13 cellular contexts compared by ENCODE assay signal in genomic region chr20:18727032-18727508, GRCh38.
A peak's percentile ranks its signal among the peaks of the same experiment; 100 is the strongest.
DNase-seq lines count a peak whose midpoint lies in the region; ATAC-seq, FAIRE-seq and TF ChIP-seq lines count a peak whose summit lies in the region.
"Had no signal": no experiment of that assay in that cellular context is flagged by ENCODE, and none has a peak within 500 bp of the region (broad histone marks: within the 10 kb centered on the region; RNA-seq: fewer than 3 reads in every experiment).

No MANE protein-coding gene starts in this region.

- H3K4me1 Mint-ChIP-seq in H9: peaks cover 28 to 35% of the 10 kb centered on the region in 2 experiments
- H3K4me1 Mint-ChIP-seq in activated T-helper 17 cell treated with anti-CD3 and anti-CD28 coated beads, Interleukin-2, amount 50 U/mL, for 72 hours: peaks cover 13% of the 10 kb centered on the region

- H4K91ac ChIP-seq in H9 (ENCODE audit: insufficient read length, low read depth, low read length): no peak overlapping the region

- H3K27ac ChIP-seq in BLaER1 (no peak overlapping the region; the same call in 1 of the 2 replicates), H9 (ENCODE audit: insufficient read length, low read depth, low read length) (no peak overlapping the region), keratinocyte (ENCODE audit: control insufficient read depth, insufficient read depth, low read length) (no peak overlapping the region)

- H3K18ac ChIP-seq in H9 (ENCODE audit: insufficient read length, low read depth, low read length): no peak overlapping the region

- H3K36me3 ChIP-seq in BLaER1 (no peaks in the 10 kb centered on the region), keratinocyte (ENCODE audit: control insufficient read depth in 2 of 2, extremely low read depth in 1 of 2, insufficient read depth in 2 of 2, low read length in 2 of 2) (no peaks in the 10 kb centered on the region)

- no peak overlapping the region for H2BK5ac ChIP-seq in H9 (ENCODE audit: insufficient read length, low read length)

- dilution Hi-C loops in keratinocyte (cut with MboI; ENCODE audit: extremely low pct_ligation_motif_present, low sequenced_read_pairs): no loop called here

- DNase-seq in H9 (no peak), NCI-H510A treated with DMSO at 0.1 percent for 48 hours (lab: John Stamatoyannopoulos, UW) (peak; percentile 91), keratinocyte (ENCODE audit: low read depth, low spot score) (peak; percentile 19), GOT3 (lab: John Stamatoyannopoulos, UW) (no peak), T-helper 2 cell (no peak)
- DNase-seq: activated CD8-positive, alpha-beta memory T cell treated with anti-CD3 and anti-CD28 coated beads, Interleukin-2, amount 50 U/mL, for 48 hours; dermis blood vessel endothelial cell; SK-N-SH; stimulated activated CD4-positive, alpha-beta T cell treated with anti-CD3 and anti-CD28 coated beads, Interleukin-4, amount 100 ng/mL, for 24 hours; stimulated activated naive CD4-positive, alpha-beta T cell treated with Interleukin-2 at 50 U/mL for 16 hours had no signal

- ATAC-seq in activated T-helper 17 cell treated with anti-CD3 and anti-CD28 coated beads, Interleukin-2, amount 50 U/mL, for 72 hours (replicated peaks): no peak
- ATAC-seq in HG02642 (IDR thresholded peaks at IDR 0.05; ENCODE audit: poor library complexity, unreplicated experiment): no peak

- H3K4me2 ChIP-seq in BLaER1 (peak overlapping the region; percentile 93), H9 (ENCODE audit: insufficient read depth, insufficient read length, low read length) (no peak overlapping the region), keratinocyte (ENCODE audit: control insufficient read depth, extremely low read depth, insufficient read depth, low read depth, low read length) (no peak overlapping the region)
- H3K4me2 ChIP-seq: SK-N-SH had no signal

- H2BK20ac ChIP-seq in H9 (ENCODE audit: low read depth, low read length, poor library complexity, severe bottlenecking): no peak overlapping the region

- H3K23ac ChIP-seq in H9 (ENCODE audit: insufficient read length, low read depth, low read length): no peak overlapping the region

- peak overlapping the region; percentile 29; the same call in 1 of the 2 replicates for H3K14ac ChIP-seq in H9 (ENCODE audit: insufficient read depth, low read length)

- no peak overlapping the region for H3K4me3 ChIP-seq in BLaER1
- no peak overlapping the region for H3K4me3 ChIP-seq in keratinocyte (ENCODE audit: control insufficient read depth in 2 of 3, extremely low read depth in 1 of 3, insufficient read depth in 2 of 3, low read depth in 1 of 3, low read length in 3 of 3)

- TF ChIP-seq CTCF in H9 (conservative IDR thresholded peaks at IDR 0.05) (no peak), keratinocyte (optimal IDR thresholded peaks at IDR 0.05 in 1 of 3, IDR thresholded peaks at IDR 0.05 in 1 of 3, conservative IDR thresholded peaks at IDR 0.05 in 1 of 3; ENCODE audit: extremely low read depth in 1 of 3, insufficient read depth in 2 of 3, low read length in 3 of 3) (no peak)

- no peak overlapping the region for H2BK12ac ChIP-seq in H9 (ENCODE audit: insufficient read length, low read depth, low read length)

- no peak overlapping the region for H3K4me3 Mint-ChIP-seq in H9
- no peak overlapping the region for H3K4me3 Mint-ChIP-seq in activated T-helper 17 cell treated with anti-CD3 and anti-CD28 coated beads, Interleukin-2, amount 50 U/mL, for 72 hours

- H2BK120ac ChIP-seq in H9 (ENCODE audit: low read depth, low read length, poor library complexity, severe bottlenecking): no peak overlapping the region

- H2AFZ ChIP-seq in H9 (ENCODE audit: low read length) (no peak overlapping the region), keratinocyte (ENCODE audit: control insufficient read depth, low read length) (no peak overlapping the region)

- H3K4me1 ChIP-seq in BLaER1 (peaks cover 46% of the 10 kb centered on the region), H9 (ENCODE audit: insufficient read depth, low read length) (peaks cover 3% of the 10 kb centered on the region; the same call in 1 of the 2 replicates), keratinocyte (ENCODE audit: control insufficient read depth, extremely low read depth, insufficient read depth, low read length) (peaks cover 12% of the 10 kb centered on the region)

- no peak overlapping the region for H3T11ph ChIP-seq in H9 (ENCODE audit: low read length)

- H3K27me3 ChIP-seq in BLaER1: no peaks in the 10 kb centered on the region
- H3K27me3 ChIP-seq in H9 (ENCODE audit: insufficient read depth, low read length): no peaks in the 10 kb centered on the region
- no peaks in the 10 kb centered on the region for H3K27me3 ChIP-seq in keratinocyte (ENCODE audit: control insufficient read depth, extremely low read depth, insufficient read depth, low read length)

- no peaks in the 10 kb centered on the region for H3K23me2 ChIP-seq in H9 (ENCODE audit: insufficient read length, low read depth, low read length, poor library complexity, severe bottlenecking)

- H4K20me1 ChIP-seq in BLaER1: peaks cover 15% of the 10 kb centered on the region
- no peaks in the 10 kb centered on the region for H4K20me1 ChIP-seq in H9 (ENCODE audit: control insufficient read depth, insufficient read depth, insufficient read length)
- no peaks in the 10 kb centered on the region for H4K20me1 ChIP-seq in keratinocyte (ENCODE audit: control insufficient read depth, extremely low read depth, insufficient read depth, low read length)

- H3K27ac Mint-ChIP-seq in H9: peak overlapping the region in 2 of 3 experiments; percentile 2 to 60; a peak in 5 of 7 replicates
- H3K27ac Mint-ChIP-seq in activated T-helper 17 cell treated with anti-CD3 and anti-CD28 coated beads, Interleukin-2, amount 50 U/mL, for 72 hours: no peak overlapping the region

- H3K56ac ChIP-seq in H9 (ENCODE audit: insufficient read length, low read depth, low read length): no peak overlapping the region

- H2BK15ac ChIP-seq in H9 (ENCODE audit: low read depth, low read length): no peak overlapping the region

- no peaks in the 10 kb centered on the region; a peak in 2 of 7 replicates for H3K36me3 Mint-ChIP-seq in H9 (ENCODE audit: insufficient read depth in 1 of 3, low read depth in 3 of 3)
- no peaks in the 10 kb centered on the region for H3K36me3 Mint-ChIP-seq in activated T-helper 17 cell treated with anti-CD3 and anti-CD28 coated beads, Interleukin-2, amount 50 U/mL, for 72 hours (ENCODE audit: low read depth)

- WGBS in H9 (ENCODE audit: extremely low coverage, insufficient read length, low lambda C conversion rate): no CpG with 5 or more reads among the region's 9 CpGs

- H4K8ac ChIP-seq in H9 (replicated peaks; ENCODE audit: insufficient read length, low read depth, low read length): no peak overlapping the region

- H3K9me1 ChIP-seq in keratinocyte (ENCODE audit: control insufficient read depth, extremely low read depth, insufficient read depth, low read length): peaks cover 3% of the 10 kb centered on the region

- H2AK5ac ChIP-seq in H9 (ENCODE audit: insufficient read length, low read length): no peak overlapping the region

- no peak for FAIRE-seq in keratinocyte (lab: Jason Lieb, UNC)

- H3K9me3 ChIP-seq in BLaER1 (no peaks in the 10 kb centered on the region), H9 (ENCODE audit: control insufficient read depth, low read depth, low read length) (no peaks in the 10 kb centered on the region), keratinocyte (ENCODE audit: control insufficient read depth, low read depth, low read length) (no peaks in the 10 kb centered on the region)
- H3K9me3 ChIP-seq: SK-N-SH had no signal

- H3K9me3 Mint-ChIP-seq in H9: no peaks in the 10 kb centered on the region
- H3K9me3 Mint-ChIP-seq in activated T-helper 17 cell treated with anti-CD3 and anti-CD28 coated beads, Interleukin-2, amount 50 U/mL, for 72 hours: no peaks in the 10 kb centered on the region

- H3K79me2 ChIP-seq in H9 (ENCODE audit: insufficient read depth, low read length) (no peaks in the 10 kb centered on the region), keratinocyte (ENCODE audit: control insufficient read depth, insufficient read depth, low read length) (no peaks in the 10 kb centered on the region)

- H3K27me3 Mint-ChIP-seq in H9 (ENCODE audit: low read depth): no peaks in the 10 kb centered on the region; the same call in 1 of the 2 replicates
- H3K27me3 Mint-ChIP-seq in activated T-helper 17 cell treated with anti-CD3 and anti-CD28 coated beads, Interleukin-2, amount 50 U/mL, for 72 hours: no peaks in the 10 kb centered on the region

- no peak overlapping the region for H4K5ac ChIP-seq in H9 (ENCODE audit: insufficient read length, low read depth, low read length)

- no peaks in the 10 kb centered on the region for H3K79me1 ChIP-seq in H9 (ENCODE audit: insufficient read depth, low read depth, low read length, poor library complexity, severe bottlenecking)

- no peak overlapping the region for H3K4ac ChIP-seq in H9 (ENCODE audit: low read depth, low read length)

- H3K9ac ChIP-seq in BLaER1 (no peak overlapping the region), H9 (ENCODE audit: extremely low read depth, insufficient read length, low read length) (no peak overlapping the region), keratinocyte (ENCODE audit: control insufficient read depth, extremely low read depth, insufficient read depth, low read length) (no peak overlapping the region)
- H3K9ac ChIP-seq: SK-N-SH had no signal

Comparison
In these comparisons a context has a peak if more than half of its experiments do, and no peak if none do; other contexts are left out.
1. DNase-seq: peak in NCI-H510A treated with DMSO at 0.1 percent for 48 hours (single experiment) and keratinocyte (single experiment); none in H9 (single experiment), GOT3 (single experiment) and T-helper 2 cell (0 of 5).